10 cellular contexts compared by ENCODE assay signal in genomic region chr2:217360781-217361485, GRCh38.
DNase-seq lines count a peak whose midpoint lies in the region; ATAC-seq and TF ChIP-seq lines count a peak whose summit lies in the region.
"Had no signal": no experiment of that assay in that cellular context is flagged by ENCODE, and none has a peak within 500 bp of the region (broad histone marks: within the 10 kb centered on the region; RNA-seq: fewer than 3 reads in every experiment).

No MANE protein-coding gene starts in this region.

- no peak overlapping the region for H3K9ac ChIP-seq in endodermal cell (ENCODE audit: extremely low read depth, low read length, poor library complexity, severe bottlenecking)

- H3K4me3 Mint-ChIP-seq in endodermal cell (no peak overlapping the region), nephron (no peak overlapping the region)

- H3K36me3 ChIP-seq in endodermal cell (ENCODE audit: control insufficient read depth, insufficient read depth, low read length): no peaks in the 10 kb centered on the region

- TF ChIP-seq CTCF in AG09319 (IDR thresholded peaks at IDR 0.05; ENCODE audit: low read depth, low read length) (no peak; the same call in 1 of the 2 replicates), endodermal cell (conservative IDR thresholded peaks at IDR 0.05) (peak; percentile 23), nephron (IDR thresholded peaks at IDR 0.05; ENCODE audit: unreplicated experiment in 3 of 3) (no peak)

- no peaks in the 10 kb centered on the region for H3K27me3 ChIP-seq in endodermal cell (ENCODE audit: control insufficient read depth, insufficient read depth, low read length, poor library complexity, severe bottlenecking)

- ATAC-seq in HG03571 (IDR thresholded peaks at IDR 0.05; ENCODE audit: unreplicated experiment) (no peak), left lobe of liver (no peak)
- ATAC-seq: left colon had no signal

- H3K9me3 ChIP-seq in endodermal cell (ENCODE audit: control insufficient read depth, low read length): no peaks in the 10 kb centered on the region

- WGBS in endodermal cell (ENCODE audit: insufficient coverage in 1 of 2, insufficient read length in 1 of 2), 2 experiments: 54 to 83% methylated on average over 3 to 4 of the region's 4 CpGs

- peak; percentile 40 for DNase-seq in AG09319 (ENCODE audit: extremely low read depth, low read depth)
- peak; percentile 35 to 79 for DNase-seq in NCI-H446 (lab: John Stamatoyannopoulos, UW)
- DNase-seq in endodermal cell: no peak
- DNase-seq in stimulated activated CD4-positive, alpha-beta T cell treated with anti-CD3 and anti-CD28 coated beads, Interleukin-2, amount 100 ng/mL, for 48 hours: no peak
- no peak for DNase-seq in NCI-H2081 (lab: John Stamatoyannopoulos, UW)
- no peak for DNase-seq in left lobe of liver (ENCODE audit: low spot score)
- DNase-seq: H7 had no signal

- H3K9me3 Mint-ChIP-seq in endodermal cell (no peaks in the 10 kb centered on the region), nephron (no peaks in the 10 kb centered on the region)

- H3K4me1 ChIP-seq in endodermal cell (ENCODE audit: control insufficient read depth, insufficient read depth, low read length): peaks cover 40% of the 10 kb centered on the region

- H3K27ac Mint-ChIP-seq in endodermal cell (no peak overlapping the region), nephron (peak overlapping the region; percentile 23 to 98 (median 93))

- H3K36me3 Mint-ChIP-seq in endodermal cell (ENCODE audit: low read depth) (no peaks in the 10 kb centered on the region), nephron (ENCODE audit: low read depth) (no peaks in the 10 kb centered on the region)

- peaks cover 12% of the 10 kb centered on the region for H3K27me3 Mint-ChIP-seq in endodermal cell (ENCODE audit: insufficient read depth)
- no peaks in the 10 kb centered on the region for H3K27me3 Mint-ChIP-seq in nephron (ENCODE audit: low read depth)

- H3K4me1 Mint-ChIP-seq in endodermal cell: peaks cover 63% of the 10 kb centered on the region
- H3K4me1 Mint-ChIP-seq in nephron: peaks cover 69% of the 10 kb centered on the region

- no peak overlapping the region for H3K4me3 ChIP-seq in endodermal cell (ENCODE audit: low read length)

- no peak overlapping the region for H3K27ac ChIP-seq in endodermal cell (ENCODE audit: low read depth, low read length)

Comparison
In these comparisons a context has a peak if more than half of its experiments do, and no peak if none do; other contexts are left out.
1. DNase-seq: peak in AG09319 (single experiment) and NCI-H446 (2 of 2); none in endodermal cell (single experiment), stimulated activated CD4-positive, alpha-beta T cell treated with anti-CD3 and anti-CD28 coated beads, Interleukin-2, amount 100 ng/mL, for 48 hours (0 of 2), NCI-H2081 (0 of 2) and left lobe of liver (single experiment).